2 cellular contexts compared by ENCODE assay signal in genomic region chr17:49193513-49194296, GRCh38.
TF ChIP-seq lines count a peak whose summit lies in the region.

No MANE protein-coding gene starts in this region.

TF ChIP-seq in SK-N-SH, 30 proteins besides CTCF, POLR2A, EP300 and RAD21:
- TF ChIP-seq USF1 (IDR thresholded peaks at IDR 0.05; ENCODE audit: borderline replicate concordance, low read depth) (peak; percentile 35; the same call in 1 of the 2 replicates), MAX (IDR thresholded peaks at IDR 0.05; ENCODE audit: low read depth) (peak; percentile 74), YY1 (IDR thresholded peaks at IDR 0.05; ENCODE audit: low read depth) (no peak), PBX3 (IDR thresholded peaks at IDR 0.05) (peak; percentile 89)

TF ChIP-seq in HepG2, 621 proteins besides CTCF, POLR2A, EP300 and RAD21 (continues in another document):
- TF ChIP-seq KLF11 (CRISPR knock-in tag; IDR thresholded peaks at IDR 0.05) (no peak), NCOA5 (CRISPR knock-in tag; IDR thresholded peaks at IDR 0.05) (no peak), ZNF737 (CRISPR knock-in tag; IDR thresholded peaks at IDR 0.05; ENCODE audit: borderline replicate concordance) (no peak), ZSCAN22 (CRISPR knock-in tag; IDR thresholded peaks at IDR 0.05) (no peak), ZHX1 (CRISPR knock-in tag; IDR thresholded peaks at IDR 0.05; ENCODE audit: low read depth) (no peak), TOE1 (CRISPR knock-in tag; IDR thresholded peaks at IDR 0.05) (no peak), ZNF749 (CRISPR knock-in tag; IDR thresholded peaks at IDR 0.05; ENCODE audit: borderline replicate concordance) (no peak), ZNF879 (CRISPR knock-in tag; IDR thresholded peaks at IDR 0.05) (no peak), NBN (conservative IDR thresholded peaks at IDR 0.05) (0 out of 2 replicates have a peak, but pooled peaks have one; percentile 47), FOXP1 (IDR thresholded peaks at IDR 0.05) (no peak), FOXP1 (CRISPR knock-in tag; IDR thresholded peaks at IDR 0.05) (no peak), ZNF430 (CRISPR knock-in tag; IDR thresholded peaks at IDR 0.05) (no peak), ZNF34 (CRISPR knock-in tag; IDR thresholded peaks at IDR 0.05; ENCODE audit: borderline replicate concordance) (no peak), ELF1 (CRISPR knock-in tag; IDR thresholded peaks at IDR 0.05) (no peak), NFRKB (IDR thresholded peaks at IDR 0.05) (peak; percentile 39; the same call in 1 of the 2 replicates), MIXL1 (CRISPR knock-in tag; IDR thresholded peaks at IDR 0.05) (no peak), ZNF468 (CRISPR knock-in tag; IDR thresholded peaks at IDR 0.05) (no peak), ZNF124 (CRISPR knock-in tag; IDR thresholded peaks at IDR 0.05) (no peak), ZNF740 (CRISPR knock-in tag; IDR thresholded peaks at IDR 0.05) (no peak), SMC3 (IDR thresholded peaks at IDR 0.05; ENCODE audit: low read length) (no peak), HOXA7 (CRISPR knock-in tag; IDR thresholded peaks at IDR 0.05) (no peak), GABPA (IDR thresholded peaks at IDR 0.05; ENCODE audit: low read depth, low read length) (no peak), GABPA (CRISPR knock-in tag; IDR thresholded peaks at IDR 0.05; ENCODE audit: low read depth) (no peak), RBFOX2 (IDR thresholded peaks at IDR 0.05; ENCODE audit: low read depth, low read length) (no peak), RNF2 (conservative IDR thresholded peaks at IDR 0.05; ENCODE audit: low read depth) (no peak), HNF1B (CRISPR knock-in tag; IDR thresholded peaks at IDR 0.05) (no peak), ATF7 (IDR thresholded peaks at IDR 0.05) (peak; percentile 67), ATF7 (CRISPR knock-in tag; IDR thresholded peaks at IDR 0.05) (no peak), LCORL (IDR thresholded peaks at IDR 0.05) (no peak), LCORL (CRISPR knock-in tag; IDR thresholded peaks at IDR 0.05) (no peak), SIX4 (CRISPR knock-in tag; IDR thresholded peaks at IDR 0.05) (no peak), GTF3A (CRISPR knock-in tag; conservative IDR thresholded peaks at IDR 0.05) (no peak), HNRNPK (IDR thresholded peaks at IDR 0.05; ENCODE audit: low read depth, low read length, poor library complexity, severe bottlenecking) (peak; percentile 22), ZBTB38 (CRISPR knock-in tag; IDR thresholded peaks at IDR 0.05) (no peak), SMAD1 (CRISPR knock-in tag; IDR thresholded peaks at IDR 0.05; ENCODE audit: borderline replicate concordance, low read depth) (no peak), YY1 (IDR thresholded peaks at IDR 0.05; ENCODE audit: insufficient read depth, insufficient replicate concordance, low read depth, low read length) (no peak), ZBTB40 (IDR thresholded peaks at IDR 0.05) (no peak; the same call in 1 of the 2 replicates), ZBTB40 (CRISPR knock-in tag; IDR thresholded peaks at IDR 0.05) (no peak), TBX3 (IDR thresholded peaks at IDR 0.05; ENCODE audit: borderline replicate concordance) (no peak), ZNF460 (CRISPR knock-in tag; IDR thresholded peaks at IDR 0.05; ENCODE audit: borderline replicate concordance) (no peak), ZIK1 (CRISPR knock-in tag; IDR thresholded peaks at IDR 0.05; ENCODE audit: borderline replicate concordance, low read depth) (no peak), PAX8 (CRISPR knock-in tag; IDR thresholded peaks at IDR 0.05; ENCODE audit: borderline replicate concordance) (no peak), REL (CRISPR knock-in tag; conservative IDR thresholded peaks at IDR 0.05) (no peak), IKZF1 (IDR thresholded peaks at IDR 0.05) (0 out of 2 replicates have a peak, but pooled peaks have one; percentile 18), CERS6 (CRISPR knock-in tag; IDR thresholded peaks at IDR 0.05) (no peak), ZNF605 (CRISPR knock-in tag; IDR thresholded peaks at IDR 0.05) (no peak), RFXANK (CRISPR knock-in tag; IDR thresholded peaks at IDR 0.05) (no peak), THAP7 (CRISPR knock-in tag; IDR thresholded peaks at IDR 0.05) (no peak), SOX6 (IDR thresholded peaks at IDR 0.05) (0 out of 2 replicates have a peak, but pooled peaks have one; percentile 60), SOX6 (CRISPR knock-in tag; IDR thresholded peaks at IDR 0.05) (no peak), ZNF335 (CRISPR knock-in tag; IDR thresholded peaks at IDR 0.05) (no peak), ZNF205 (CRISPR knock-in tag; IDR thresholded peaks at IDR 0.05) (no peak), RCOR2 (CRISPR knock-in tag; IDR thresholded peaks at IDR 0.05) (no peak), ZNF101 (CRISPR knock-in tag; IDR thresholded peaks at IDR 0.05; ENCODE audit: borderline replicate concordance, low read depth) (no peak)
- TF ChIP-seq, protein P1, sequence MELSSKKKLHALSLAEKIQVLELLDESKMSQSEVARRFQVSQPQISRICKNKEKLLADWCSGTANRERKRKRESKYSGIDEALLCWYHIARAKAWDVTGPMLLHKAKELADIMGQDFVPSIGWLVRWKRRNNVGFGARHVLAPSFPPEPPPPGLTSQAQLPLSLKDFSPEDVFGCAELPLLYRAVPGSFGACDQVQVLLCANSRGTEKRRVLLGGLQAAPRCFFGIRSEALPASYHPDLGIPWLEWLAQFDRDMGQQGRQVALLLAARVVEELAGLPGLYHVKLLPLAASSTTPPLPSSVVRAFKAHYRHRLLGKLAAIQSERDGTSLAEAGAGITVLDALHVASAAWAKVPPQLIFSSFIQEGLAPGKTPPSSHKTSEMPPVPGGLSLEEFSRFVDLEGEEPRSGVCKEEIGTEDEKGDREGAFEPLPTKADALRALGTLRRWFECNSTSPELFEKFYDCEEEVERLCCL (CRISPR knock-in tag; IDR thresholded peaks at IDR 0.05; ENCODE audit: borderline replicate concordance) = no peak
- TF ChIP-seq, protein P2, sequence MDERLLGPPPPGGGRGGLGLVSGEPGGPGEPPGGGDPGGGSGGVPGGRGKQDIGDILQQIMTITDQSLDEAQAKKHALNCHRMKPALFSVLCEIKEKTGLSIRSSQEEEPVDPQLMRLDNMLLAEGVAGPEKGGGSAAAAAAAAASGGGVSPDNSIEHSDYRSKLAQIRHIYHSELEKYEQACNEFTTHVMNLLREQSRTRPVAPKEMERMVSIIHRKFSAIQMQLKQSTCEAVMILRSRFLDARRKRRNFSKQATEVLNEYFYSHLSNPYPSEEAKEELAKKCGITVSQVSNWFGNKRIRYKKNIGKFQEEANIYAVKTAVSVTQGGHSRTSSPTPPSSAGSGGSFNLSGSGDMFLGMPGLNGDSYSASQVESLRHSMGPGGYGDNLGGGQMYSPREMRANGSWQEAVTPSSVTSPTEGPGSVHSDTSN (CRISPR knock-in tag; IDR thresholded peaks at IDR 0.05) = peak; percentile 52; the same call in 1 of the 2 replicates
